8 cellular contexts compared by ENCODE assay signal in the genomic region with DNA sequence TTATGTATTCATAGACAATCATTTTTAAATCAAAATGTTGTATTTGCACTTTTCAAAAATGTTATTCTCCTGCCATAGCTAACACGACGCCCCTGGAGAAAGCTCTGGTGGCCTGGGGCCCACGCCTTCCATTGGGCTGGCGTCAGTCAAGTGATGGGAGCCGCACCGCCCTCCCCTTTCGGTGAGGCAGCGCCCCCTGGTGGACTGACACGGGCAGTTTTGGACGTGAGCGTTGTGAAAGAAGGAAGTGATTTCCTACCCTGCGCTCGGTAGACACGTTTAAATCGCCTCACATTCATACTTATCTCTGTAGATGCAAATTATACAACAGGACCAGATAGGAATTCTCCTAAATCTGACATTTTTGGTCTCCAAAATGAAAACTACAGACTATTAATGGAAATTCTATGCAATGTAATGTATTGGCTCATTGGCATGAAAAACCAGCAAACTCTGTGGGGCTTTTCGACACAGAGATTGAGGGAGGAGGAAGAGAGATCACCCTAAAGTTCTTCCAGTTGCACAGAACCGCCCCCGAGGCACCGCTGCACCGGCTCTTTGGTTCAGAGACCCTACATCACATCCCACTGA.
DNase-seq lines count a peak whose midpoint lies in the region; ATAC-seq, FAIRE-seq and TF ChIP-seq lines count a peak whose summit lies in the region.

No MANE protein-coding gene starts in this region.

- peaks cover 4% of the 10 kb centered on the region for H3K4me1 Mint-ChIP-seq in activated naive CD4-positive, alpha-beta T cell treated with anti-CD3 and anti-CD28 coated beads, Interleukin-2, amount 50 U/mL, for 24 hours

- no peaks in the 10 kb centered on the region for H3K4me1 ChIP-seq in A549

- peaks cover 4% of the 10 kb centered on the region for H3K27me3 Mint-ChIP-seq in activated naive CD4-positive, alpha-beta T cell treated with anti-CD3 and anti-CD28 coated beads, Interleukin-2, amount 50 U/mL, for 24 hours

- H3K27ac Mint-ChIP-seq in activated naive CD4-positive, alpha-beta T cell treated with anti-CD3 and anti-CD28 coated beads, Interleukin-2, amount 50 U/mL, for 24 hours, result peak overlapping the region; percentile 65

- H3K4me2 ChIP-seq in A549, result no peak overlapping the region

- no peak for FAIRE-seq in A549 (lab: Jason Lieb, UNC)

- H3K9me3 ChIP-seq in A549, result peaks cover 4% of the 10 kb centered on the region; the same call in 1 of the 3 replicates

- ATAC-seq in A549 (peak in 1 of 2 experiments; percentile 95; a peak in 3 of 6 replicates), GM18502 (IDR thresholded peaks at IDR 0.05; ENCODE audit: poor library complexity, unreplicated experiment) (peak; percentile 73), HG02970 (IDR thresholded peaks at IDR 0.05; ENCODE audit: low FRiP score, unreplicated experiment) (peak; percentile 95)

- H3K4me3 Mint-ChIP-seq in activated naive CD4-positive, alpha-beta T cell treated with anti-CD3 and anti-CD28 coated beads, Interleukin-2, amount 50 U/mL, for 24 hours, result no peak overlapping the region

- TF ChIP-seq RAD21 in A549 (conservative IDR thresholded peaks at IDR 0.05 in 1 of 2, IDR thresholded peaks at IDR 0.05 in 1 of 2), result peak in 1 of 2 experiments; percentile 64; a peak in 3 of 5 replicates

- H3K9me3 Mint-ChIP-seq in activated naive CD4-positive, alpha-beta T cell treated with anti-CD3 and anti-CD28 coated beads, Interleukin-2, amount 50 U/mL, for 24 hours, result no peaks in the 10 kb centered on the region

- CTCF ChIA-PET in A549 (lab: Yijun Ruan, JAX), result interaction anchor here (0.6 to 1.6 kb wide), 2 partner anchors 1407 to 1421 kb away, joined by 4 to 6 read pairs; no protein-coding TSS in a partner anchor

- WGBS in A549 (ENCODE audit: missing lambda C conversion rate), result 16% methylated on average over 20 of the region's 20 CpGs

- no peak for TF ChIP-seq EP300 in A549 (IDR thresholded peaks at IDR 0.05)

- TF ChIP-seq POLR2A in A549 (IDR thresholded peaks at IDR 0.05; ENCODE audit: low read length), result no peak

- H3K27ac ChIP-seq in A549, result no peak overlapping the region

- no peak; the same call in 2 of the 3 replicates for TF ChIP-seq CTCF in A549 (IDR thresholded peaks at IDR 0.05)

- no peak overlapping the region for H3K4me3 ChIP-seq in A549

- H3K36me3 Mint-ChIP-seq in activated naive CD4-positive, alpha-beta T cell treated with anti-CD3 and anti-CD28 coated beads, Interleukin-2, amount 50 U/mL, for 24 hours, result no peaks in the 10 kb centered on the region

- DNase-seq in A549 (ENCODE audit: low read depth in 1 of 2, low spot score in 1 of 2) (peak; percentile 25 to 58), NCI-H2107 (lab: John Stamatoyannopoulos, UW) (peak; percentile 68), iPS DF 19.7 (ENCODE audit: low read depth, low spot score) (peak; percentile 17), SW 1271 (lab: John Stamatoyannopoulos, UW) (no peak)
- DNase-seq in stimulated activated CD4-positive, alpha-beta T cell treated with anti-CD3 and anti-CD28 coated beads, Interleukin-15, amount 100 ng/mL, for 24 hours, result peak; percentile 69

- POLR2A ChIA-PET in A549 (lab: Yijun Ruan, JAX), result no interaction called here

TF ChIP-seq in A549, 52 proteins besides CTCF, POLR2A, EP300 and RAD21:
- TF ChIP-seq NR3C1 (IDR thresholded peaks at IDR 0.05) (no peak), SMC3 (IDR thresholded peaks at IDR 0.05) (peak; percentile 25; the same call in 1 of the 3 replicates)
- TF ChIP-seq, protein P1, sequence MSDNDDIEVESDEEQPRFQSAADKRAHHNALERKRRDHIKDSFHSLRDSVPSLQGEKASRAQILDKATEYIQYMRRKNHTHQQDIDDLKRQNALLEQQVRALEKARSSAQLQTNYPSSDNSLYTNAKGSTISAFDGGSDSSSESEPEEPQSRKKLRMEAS (IDR thresholded peaks at IDR 0.05), result no peak

Comparison
In these comparisons a context has a peak if more than half of its experiments do, and no peak if none do; other contexts are left out.
1. DNase-seq: peak in A549 (2 of 2), NCI-H2107 (single experiment), iPS DF 19.7 (single experiment) and stimulated activated CD4-positive, alpha-beta T cell treated with anti-CD3 and anti-CD28 coated beads, Interleukin-15, amount 100 ng/mL, for 24 hours (single experiment); none in SW 1271 (0 of 2).